Comparison of ENCODE assay signal across 33 cellular contexts in the genomic region with DNA sequence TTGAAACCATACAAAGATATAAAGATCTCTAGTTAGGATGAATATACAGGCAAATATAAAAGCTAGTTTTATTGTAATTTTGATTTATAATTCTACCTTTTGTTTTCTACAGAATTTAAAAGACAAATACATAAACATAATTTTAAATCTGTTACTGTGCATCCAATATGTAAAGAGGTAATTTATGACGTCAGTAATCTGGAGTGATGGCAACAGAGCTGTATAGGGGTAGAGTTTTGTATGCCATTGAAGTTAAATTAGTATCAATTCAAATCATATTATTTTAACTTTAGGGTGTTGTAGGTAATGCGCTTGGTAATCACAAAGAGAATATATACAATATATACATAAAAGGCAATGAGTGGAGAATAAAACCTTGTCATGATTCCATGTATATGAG.
"Had no signal": no experiment of that assay in that cellular context is flagged by ENCODE, and none has a peak within 500 bp of the region (broad histone marks: within the 10 kb centered on the region; RNA-seq: fewer than 3 reads in every experiment).

No MANE protein-coding gene starts in this region.

- DNase-seq: Kasumi-1, MG63, MM.1S, MV-4-11, NCI-H1092, NCI-H1092 treated with DMSO at 0.1 percent for 48 hours, NCI-H1105, NCI-H1105 treated with DMSO at 0.1 percent for 48 hours, NCI-H1417, NCI-H1417 treated with DMSO at 0.1 percent for 48 hours, NCI-H1436, NCI-H1436 treated with DMSO at 0.1 percent for 48 hours, NCI-H146, NCI-H1694, NCI-H1694 treated with DMSO at 0.1 percent for 48 hours, NCI-H187, NCI-H187 treated with DMSO at 0.1 percent for 48 hours, NCI-H1930, NCI-H2029, NCI-H2029 treated with DMSO at 0.1 percent for 48 hours, NCI-H2081, NCI-H2081 treated with DMSO at 0.1 percent for 48 hours, NCI-H2107, NCI-H2171, NCI-H2171 treated with DMSO at 0.1 percent for 48 hours, NCI-H2227 treated with DMSO at 0.1 percent for 48 hours, NCI-H226, NCI-H345, NCI-H446, NCI-H446 treated with DMSO at 0.1 percent for 48 hours, NCI-H510A, NCI-H510A treated with DMSO at 0.1 percent for 48 hours had no signal

- H3K36me3 ChIP-seq: MG63 had no signal

- H3K4me3 ChIP-seq: MG63 had no signal

- H3K9ac ChIP-seq: KMS-11 had no signal

- H3K27me3 ChIP-seq: MG63 had no signal

- H3K4me2 ChIP-seq: KMS-11 had no signal

- H3K9me3 ChIP-seq: MG63 had no signal

- H3K27ac ChIP-seq: KMS-11 had no signal
